22 cellular contexts compared by ENCODE assay signal in the genomic region with DNA sequence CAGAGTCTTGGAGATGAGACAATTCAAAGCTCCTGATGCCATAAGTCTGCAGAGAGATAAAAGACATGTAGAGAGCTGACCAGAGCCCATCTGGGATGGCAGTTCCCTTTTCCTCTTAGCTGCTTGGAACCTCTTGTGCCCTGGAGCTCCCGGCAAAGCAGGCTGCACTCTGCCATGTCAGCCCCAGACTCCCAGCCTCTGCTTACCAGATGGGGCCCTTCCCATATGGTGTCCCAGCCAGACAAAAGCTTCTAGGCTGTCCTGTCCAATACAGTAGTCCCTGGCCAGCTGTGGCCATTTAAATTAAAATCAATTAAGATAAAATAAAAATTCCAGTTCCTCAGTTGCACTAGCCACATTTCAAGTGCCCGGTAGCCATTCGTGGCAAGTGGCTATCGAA.
DNase-seq lines count a peak whose midpoint lies in the region; ATAC-seq, FAIRE-seq and TF ChIP-seq lines count a peak whose summit lies in the region.
"Had no signal": no experiment of that assay in that cellular context is flagged by ENCODE, and none has a peak within 500 bp of the region (broad histone marks: within the 10 kb centered on the region; RNA-seq: fewer than 3 reads in every experiment).

No MANE protein-coding gene starts in this region.

- H4K91ac ChIP-seq in H1 (replicated peaks; ENCODE audit: insufficient read length, low read length) = no peak overlapping the region

- no peaks in the 10 kb centered on the region for H3K36me3 ChIP-seq in H1 (ENCODE audit: control insufficient read depth in 2 of 4, insufficient read depth in 4 of 4, low read length in 3 of 4)
- no peaks in the 10 kb centered on the region for H3K36me3 ChIP-seq in kidney (ENCODE audit: control insufficient read depth in 1 of 2, insufficient read depth in 2 of 2, low read length in 2 of 2)
- H3K36me3 ChIP-seq: BLaER1, HAP-1 had no signal

- no peak overlapping the region for H3K4me2 ChIP-seq in H1 (ENCODE audit: insufficient read depth in 1 of 2, low read depth in 2 of 2, low read length in 2 of 2)
- H3K4me2 ChIP-seq: BLaER1, GM23338 had no signal

- intact Hi-C loops in kidney (cut with DNase I) = no loop called here

- H2AFZ ChIP-seq in H1 (ENCODE audit: low read length) = no peak overlapping the region
- H2AFZ ChIP-seq: GM23338 had no signal

- H3K23me2 ChIP-seq in H1 (ENCODE audit: low read depth, low read length) = no peaks in the 10 kb centered on the region

- DNase-seq in DMS 273 (lab: John Stamatoyannopoulos, UW; ENCODE audit: unreplicated experiment) = peak; percentile 7
- DNase-seq in DMS 273 treated with DMSO at 0.1 percent for 48 hours (lab: John Stamatoyannopoulos, UW) = no peak
- no peak for DNase-seq in H1 (ENCODE audit: low read depth in 1 of 2, low spot score in 2 of 2)
- DNase-seq in kidney = peak; percentile 36
- DNase-seq in medulla oblongata (ENCODE audit: extremely low spot score) = no peak
- DNase-seq: Caco-2; CD4-positive, CD25-positive, alpha-beta regulatory T cell; CD8-positive, alpha-beta T cell; DMS53; DMS79 treated with DMSO at 0.1 percent for 48 hours; GF-D8; HFFc6 had no signal

- H3K9ac ChIP-seq in H1 (replicated peaks in 1 of 4; ENCODE audit: extremely low read depth in 1 of 4, low read depth in 3 of 4, low read length in 3 of 4) = no peak overlapping the region
- no peak overlapping the region for H3K9ac ChIP-seq in kidney (ENCODE audit: low read length in 2 of 2)
- H3K9ac ChIP-seq: BLaER1 had no signal

- no peak for TF ChIP-seq EP300 in H1 (IDR thresholded peaks at IDR 0.05; ENCODE audit: borderline replicate concordance in 1 of 2, low read depth in 2 of 2, low read length in 2 of 2)

- no peak for ATAC-seq in HG03432 (IDR thresholded peaks at IDR 0.05; ENCODE audit: unreplicated experiment)
- ATAC-seq: CD8-positive, alpha-beta T cell; GM23338 had no signal

- H3K9me3 ChIP-seq in H1 (ENCODE audit: insufficient read depth in 2 of 2, low read depth in 1 of 2, low read length in 1 of 2) (no peaks in the 10 kb centered on the region), kidney (ENCODE audit: control insufficient read depth in 1 of 2, low read length in 2 of 2) (no peaks in the 10 kb centered on the region)
- H3K9me3 ChIP-seq: BLaER1, Caco-2, HAP-1 had no signal

- no peak overlapping the region for H4K8ac ChIP-seq in H1 (ENCODE audit: extremely low read depth, insufficient read depth, low read length)

- H2BK120ac ChIP-seq in H1 (replicated peaks; ENCODE audit: low read depth, low read length) = no peak overlapping the region

- no peaks in the 10 kb centered on the region for H3K79me1 ChIP-seq in H1 (ENCODE audit: low read depth, low read length)

- H2AK5ac ChIP-seq in H1 (ENCODE audit: low read depth, low read length) = peak overlapping the region; percentile 9; the same call in 1 of the 2 replicates

- no peak for TF ChIP-seq POLR2A in H1 (IDR thresholded peaks at IDR 0.05; ENCODE audit: control extremely low read depth in 1 of 2, low read depth in 2 of 2, low read length in 2 of 2)

- peak overlapping the region; percentile 12; the same call in 1 of the 2 replicates for H2BK15ac ChIP-seq in H1 (ENCODE audit: low read length)

- H3K18ac ChIP-seq in H1 (ENCODE audit: extremely low read depth, low read length) = no peak overlapping the region

- H3K4me1 ChIP-seq in H1 (replicated peaks in 1 of 4; ENCODE audit: control insufficient read depth in 3 of 4, insufficient read depth in 4 of 4, low read length in 3 of 4) (peaks cover 0 to 3% (median 2%) of the 10 kb centered on the region in 4 experiments; a peak in 2 of 7 replicates), kidney (ENCODE audit: control insufficient read depth in 1 of 2, insufficient read depth in 1 of 2, low read depth in 1 of 2, low read length in 2 of 2) (no peaks in the 10 kb centered on the region)
- H3K4me1 ChIP-seq: BLaER1, Caco-2, HAP-1 had no signal

- H3K4ac ChIP-seq in H1 (replicated peaks; ENCODE audit: insufficient read length, low read depth, low read length) = no peak overlapping the region

- CTCF ChIA-PET in H1 (lab: Charles Lee; ENCODE audit: partially characterized antibody) = interaction anchor here (1.1 to 1.2 kb wide), 2 partner anchors 10 to 25 kb away, joined by 3 to 4 read pairs; no protein-coding TSS in a partner anchor

- no peak overlapping the region for H3K14ac ChIP-seq in H1 (ENCODE audit: insufficient read length)

- FAIRE-seq in H1 (lab: Jason Lieb, UNC) (no peak), kidney (lab: Jason Lieb, UNC) (no peak)
- FAIRE-seq: A204.1, GM12891, GM18507, H54 had no signal

- no peaks in the 10 kb centered on the region for H3K79me2 ChIP-seq in H1 (ENCODE audit: control insufficient read depth in 1 of 2, insufficient read depth in 2 of 2, low read length in 2 of 2)

- TF ChIP-seq RAD21 in H1 (IDR thresholded peaks at IDR 0.05 in 1 of 2, conservative IDR thresholded peaks at IDR 0.05 in 1 of 2; ENCODE audit: low read depth in 2 of 2, low read length in 2 of 2) = no peak

- H2BK12ac ChIP-seq in H1 (ENCODE audit: low read depth, low read length) = no peak overlapping the region

- no peak overlapping the region for H2BK5ac ChIP-seq in H1 (ENCODE audit: low read depth, low read length)

- H4K20me1 ChIP-seq in H1 (replicated peaks in 1 of 2; ENCODE audit: control insufficient read depth in 1 of 2, insufficient read depth in 2 of 2, low read length in 2 of 2) = no peaks in the 10 kb centered on the region
- H4K20me1 ChIP-seq: BLaER1 had no signal

- peaks cover 0 to 5% (median under 1%) of the 10 kb centered on the region in 4 experiments; a peak in 2 of 7 replicates for H3K27me3 ChIP-seq in H1 (replicated peaks in 1 of 4; ENCODE audit: control insufficient read depth in 3 of 4, extremely low read depth in 1 of 4, insufficient read depth in 3 of 4, low read length in 3 of 4)
- H3K27me3 ChIP-seq: BLaER1 had no signal

- TF ChIP-seq CTCF in H1 (IDR thresholded peaks at IDR 0.05; ENCODE audit: control extremely low read depth in 1 of 3, insufficient read depth in 1 of 3, low read depth in 1 of 3, low read length in 3 of 3) = no peak
- TF ChIP-seq CTCF in kidney (IDR thresholded peaks at IDR 0.05; ENCODE audit: borderline replicate concordance, extremely low read depth, insufficient read depth) = no peak

- 92% methylated on average over 4 of the region's 4 CpGs; no CpG with 5 or more reads in 1 of the 2 experiments for WGBS in H1 (ENCODE audit: extremely low coverage in 1 of 2, insufficient coverage in 1 of 2, insufficient read length in 1 of 2, insufficient replicate concordance in 2 of 2, low coverage in 1 of 2, low lambda C conversion rate in 2 of 2, missing lambda C conversion rate in 1 of 2), 2 experiments

- H2BK20ac ChIP-seq in H1 (ENCODE audit: low read length) = no peak overlapping the region

- H3K4me3 ChIP-seq in H1 (ENCODE audit: extremely low read depth in 1 of 4, insufficient read depth in 2 of 4, low read depth in 3 of 4, low read length in 4 of 4) (no peak overlapping the region), kidney (ENCODE audit: low read length in 2 of 2) (no peak overlapping the region)
- H3K4me3 ChIP-seq: BLaER1, GM23338, HAP-1 had no signal

- H3K23ac ChIP-seq in H1 (ENCODE audit: insufficient read length) = no peak overlapping the region

- H3K56ac ChIP-seq in H1 (replicated peaks; ENCODE audit: insufficient read length, low read depth, low read length) = no peak overlapping the region

- no peak overlapping the region for H4K5ac ChIP-seq in H1 (ENCODE audit: insufficient read length, low read depth, low read length)

- H3K27ac ChIP-seq in H1 (ENCODE audit: low read depth, low read length) (no peak overlapping the region), kidney (ENCODE audit: low read depth in 2 of 2, low read length in 2 of 2) (no peak overlapping the region)
- H3K27ac ChIP-seq: 22Rv1, BLaER1, C4-2B had no signal

- POLR2A ChIA-PET in H1 (lab: Charles Lee; ENCODE audit: partially characterized antibody) = interaction anchor here (0.8 to 1.9 kb wide), 4 partner anchors 299 to 308 kb away, joined by 3 to 10 read pairs (median 4); a partner anchor contains a TSS

TF ChIP-seq in H1, 55 proteins besides CTCF, POLR2A, EP300 and RAD21 (continues in another document):
- no peak for TF ChIP-seq SIX5 (IDR thresholded peaks at IDR 0.05; ENCODE audit: low read depth, low read length)
- no peak for TF ChIP-seq RFX5 (IDR thresholded peaks at IDR 0.05; ENCODE audit: borderline replicate concordance, low read depth, low read length)
- no peak for TF ChIP-seq SIRT6 (IDR thresholded peaks at IDR 0.05; ENCODE audit: low read length)
- TF ChIP-seq SAP30 (IDR thresholded peaks at IDR 0.05; ENCODE audit: insufficient read depth, insufficient replicate concordance, low read length) = no peak
- TF ChIP-seq, protein P1, sequence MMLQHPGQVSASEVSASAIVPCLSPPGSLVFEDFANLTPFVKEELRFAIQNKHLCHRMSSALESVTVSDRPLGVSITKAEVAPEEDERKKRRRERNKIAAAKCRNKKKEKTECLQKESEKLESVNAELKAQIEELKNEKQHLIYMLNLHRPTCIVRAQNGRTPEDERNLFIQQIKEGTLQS (IDR thresholded peaks at IDR 0.05; ENCODE audit: insufficient read depth, low read depth, low read length) = no peak
- TF ChIP-seq KDM4A (IDR thresholded peaks at IDR 0.05; ENCODE audit: low read depth, low read length, severe bottlenecking) = no peak
- no peak for TF ChIP-seq TAF7 (optimal IDR thresholded peaks at IDR 0.05; ENCODE audit: borderline replicate concordance, low read depth, low read length)
- no peak for TF ChIP-seq TBP (IDR thresholded peaks at IDR 0.05; ENCODE audit: low read depth, low read length)
- no peak for TF ChIP-seq CREB1 (IDR thresholded peaks at IDR 0.05)
- no peak for TF ChIP-seq PHF8 (conservative IDR thresholded peaks at IDR 0.05; ENCODE audit: low read depth, low read length)
- no peak for TF ChIP-seq RNF2 (IDR thresholded peaks at IDR 0.05; ENCODE audit: borderline replicate concordance, low read depth, low read length, missing control alignments, poor library complexity, severe bottlenecking)
- TF ChIP-seq NANOG (IDR thresholded peaks at IDR 0.05; ENCODE audit: insufficient read depth, low read depth, low read length, poor library complexity, severe bottlenecking) = no peak
- no peak for TF ChIP-seq BRCA1 (IDR thresholded peaks at IDR 0.05; ENCODE audit: low read depth, low read length)
- TF ChIP-seq KDM5A (IDR thresholded peaks at IDR 0.05; ENCODE audit: low read length) = no peak
- TF ChIP-seq EZH2 (IDR thresholded peaks at IDR 0.05; ENCODE audit: low read depth, low read length, severe bottlenecking) = no peak
- no peak for TF ChIP-seq CHD1 (IDR thresholded peaks at IDR 0.05; ENCODE audit: low read depth, low read length)

Comparison
In these comparisons a context has a peak if more than half of its experiments do, and no peak if none do; other contexts are left out.
1. DNase-seq: peak in DMS 273 (single experiment) and kidney (single experiment); none in DMS 273 treated with DMSO at 0.1 percent for 48 hours (single experiment), H1 (0 of 2) and medulla oblongata (single experiment).